Comparison of ENCODE assay signal across 8 cellular contexts in genomic region chr19:1133471-1133929, GRCh38. TPM values are rescaled to one million over a fixed set of nuclear protein-coding genes. Genes with fewer than 3 reads are reported as not detected.
DNase-seq lines count a peak whose midpoint lies in the region; ATAC-seq and TF ChIP-seq lines count a peak whose summit lies in the region.

No MANE protein-coding gene starts in this region.

- POLR2A ChIA-PET in AG04450 (lab: Yijun Ruan, JAX), result interaction anchor here (0.5 to 1.9 kb wide), 4 partner anchors 20 to 135 kb away, joined by 4 to 10 read pairs (median 6); partner anchors contain the start of gene CIRBP

- no peaks in the 10 kb centered on the region for H3K27me3 Mint-ChIP-seq in activated T-helper 17 cell treated with anti-CD3 and anti-CD28 coated beads, Interleukin-2, amount 50 U/mL, for 72 hours

- H3K9ac ChIP-seq in liver (ENCODE audit: low read depth in 1 of 2, low read length in 2 of 2), result no peak overlapping the region

- 91% methylated on average over 25 of the region's 25 CpGs for WGBS in liver

- H3K4me3 Mint-ChIP-seq in activated T-helper 17 cell treated with anti-CD3 and anti-CD28 coated beads, Interleukin-2, amount 50 U/mL, for 72 hours, result peak overlapping the region; percentile 87

- H3K27ac ChIP-seq in AG04450 (ENCODE audit: low read depth, low read length), result peak overlapping the region; percentile 90
- H3K27ac ChIP-seq in liver (ENCODE audit: low read depth in 1 of 2, low read length in 2 of 2), result peak overlapping the region; percentile 83 to 91

- H3K9me3 ChIP-seq in AG04450 (ENCODE audit: control insufficient read depth, insufficient read depth, low read length) (peaks cover 8% of the 10 kb centered on the region; the same call in 1 of the 2 replicates), liver (ENCODE audit: control insufficient read depth in 4 of 4, low read length in 3 of 4) (no peaks in the 10 kb centered on the region)

- no peaks in the 10 kb centered on the region for H3K4me1 Mint-ChIP-seq in activated T-helper 17 cell treated with anti-CD3 and anti-CD28 coated beads, Interleukin-2, amount 50 U/mL, for 72 hours

- H3K4me3 ChIP-seq in AG04450 (ENCODE audit: low read depth, low read length) (no peak overlapping the region), liver (ENCODE audit: low read depth in 1 of 3, low read length in 3 of 3) (no peak overlapping the region)

- TF ChIP-seq RAD21 in liver (IDR thresholded peaks at IDR 0.05), result no peak

- H3K27me3 ChIP-seq in AG04450 (ENCODE audit: control insufficient read depth, insufficient read depth, low read length) (no peaks in the 10 kb centered on the region), liver (ENCODE audit: control insufficient read depth in 4 of 4, insufficient read depth in 4 of 4, low read length in 3 of 4) (no peaks in the 10 kb centered on the region)

- DNase-seq in AG04450 (ENCODE audit: low read depth, low spot score) (no peak), OCI-M1 (lab: John Stamatoyannopoulos, UW) (peak; percentile 2), NCI-H146 (lab: John Stamatoyannopoulos, UW) (no peak), SKM-1 (lab: John Stamatoyannopoulos, UW; ENCODE audit: unreplicated experiment) (no peak)
- peak; percentile 73 to 78 for DNase-seq in stimulated activated CD8-positive, alpha-beta memory T cell treated with anti-CD3 and anti-CD28 coated beads, Interleukin-7, amount 100 ng/mL, for 48 hours (ENCODE audit: extremely low read depth in 1 of 2, low read depth in 1 of 2)

- peak overlapping the region; percentile 89 for H3K27ac Mint-ChIP-seq in activated T-helper 17 cell treated with anti-CD3 and anti-CD28 coated beads, Interleukin-2, amount 50 U/mL, for 72 hours

- H3K9me3 Mint-ChIP-seq in activated T-helper 17 cell treated with anti-CD3 and anti-CD28 coated beads, Interleukin-2, amount 50 U/mL, for 72 hours, result no peaks in the 10 kb centered on the region

- H3K36me3 ChIP-seq in liver (ENCODE audit: control insufficient read depth in 4 of 4, insufficient read depth in 3 of 4, low read depth in 1 of 4, low read length in 3 of 4), result peaks cover 0 to 7% (median 3%) of the 10 kb centered on the region in 4 donors

- CTCF ChIA-PET in AG04450 (lab: Charles Lee), result interaction anchor here (1.5 kb wide), 1 partner anchor 20 kb away, joined by 6 read pairs; no protein-coding TSS in a partner anchor

- no peak for TF ChIP-seq CTCF in AG04450 (IDR thresholded peaks at IDR 0.05; ENCODE audit: low read depth, low read length)
- TF ChIP-seq CTCF in liver (IDR thresholded peaks at IDR 0.05; ENCODE audit: low read depth, low read length, missing input control), result no peak

- H3K4me1 ChIP-seq in liver (ENCODE audit: control insufficient read depth in 4 of 4, insufficient read depth in 4 of 4, low read length in 3 of 4), result peaks cover 0 to 4% (median 0%) of the 10 kb centered on the region in 4 donors

- ATAC-seq in GM21529 (IDR thresholded peaks at IDR 0.05; ENCODE audit: unreplicated experiment), result peak; percentile 64
- peak; percentile 75 for ATAC-seq in activated T-helper 17 cell treated with anti-CD3 and anti-CD28 coated beads, Interleukin-2, amount 50 U/mL, for 72 hours (replicated peaks)

- peaks cover 33% of the 10 kb centered on the region for H3K36me3 Mint-ChIP-seq in activated T-helper 17 cell treated with anti-CD3 and anti-CD28 coated beads, Interleukin-2, amount 50 U/mL, for 72 hours (ENCODE audit: low read depth)

TF ChIP-seq in liver, 16 proteins besides CTCF, POLR2A, EP300 and RAD21:
- TF ChIP-seq SP1 (IDR thresholded peaks at IDR 0.05) (peak; percentile 70), NR2F2 (IDR thresholded peaks at IDR 0.05) (no peak), JUND (IDR thresholded peaks at IDR 0.05) (no peak), FOXA2 (IDR thresholded peaks at IDR 0.05) (no peak)

RNA-seq across cellular contexts. Expression of gene GPX4, which starts 29.7 kb away (rescaled TPM):
- polyA plus RNA-seq in AG04450 (2011; rRNA removed) (627 and 865 TPM in 2 replicates), liver (100 to 1,000 TPM; 447 to 558 TPM)
- 393 and 553 TPM in 2 replicates for polyA minus RNA-seq in AG04450 (2011; rRNA and poly(A)+ RNA removed)
- total RNA-seq in activated T-helper 17 cell treated with anti-CD3 and anti-CD28 coated beads, Interleukin-2, amount 50 U/mL, for 72 hours, result 100 to 1,000 TPM; 110 to 170 TPM
- total RNA-seq in liver, result 100 to 1,000 TPM; 122 to 149 TPM

RNA-seq across cellular contexts. Expression of gene POLR2E, which starts 38.3 kb away (rescaled TPM):
- polyA plus RNA-seq in AG04450 (2011; rRNA removed) (140 and 172 TPM in 2 replicates), liver (100 to 1,000 TPM; 175 to 211 TPM)
- polyA minus RNA-seq in AG04450 (2011; rRNA and poly(A)+ RNA removed), result 200 and 274 TPM in 2 replicates
- 100 to 1,000 TPM; 155 to 248 TPM for total RNA-seq in activated T-helper 17 cell treated with anti-CD3 and anti-CD28 coated beads, Interleukin-2, amount 50 U/mL, for 72 hours
- total RNA-seq in liver, result 100 to 1,000 TPM in 1 of 2 donors, 10 to 100 TPM in 1; 51.8 to 168 TPM

RNA-seq across cellular contexts. Expression of gene SBNO2, which starts 40.6 kb away (rescaled TPM):
- polyA plus RNA-seq in AG04450 (2011; rRNA removed) (9.9 and 14.2 TPM in 2 replicates), liver (10 to 100 TPM in 1 of 2 donors, 1 to 10 TPM in 1; 2.2 to 19.1 TPM)
- 25.9 and 28.8 TPM in 2 replicates for polyA minus RNA-seq in AG04450 (2011; rRNA and poly(A)+ RNA removed)
- total RNA-seq in activated T-helper 17 cell treated with anti-CD3 and anti-CD28 coated beads, Interleukin-2, amount 50 U/mL, for 72 hours, result 100 to 1,000 TPM; 119 to 139 TPM
- total RNA-seq in liver, result 10 to 100 TPM; 11.0 to 25.0 TPM

Comparison
In these comparisons a context has a peak if more than half of its experiments do, and no peak if none do; other contexts are left out.
1. DNase-seq: peak in OCI-M1 (single experiment) and stimulated activated CD8-positive, alpha-beta memory T cell treated with anti-CD3 and anti-CD28 coated beads, Interleukin-7, amount 100 ng/mL, for 48 hours (2 of 2); none in AG04450 (single experiment), NCI-H146 (single experiment) and SKM-1 (single experiment).
2. RNA of gene SBNO2, which starts 40.6 kb away (total RNA-seq): 119 to 139 TPM in activated T-helper 17 cell treated with anti-CD3 and anti-CD28 coated beads, Interleukin-2, amount 50 U/mL, for 72 hours; 11.0 to 25.0 TPM in liver; every median in the first group is over 4 times any median in the second.